In the genomic region with DNA sequence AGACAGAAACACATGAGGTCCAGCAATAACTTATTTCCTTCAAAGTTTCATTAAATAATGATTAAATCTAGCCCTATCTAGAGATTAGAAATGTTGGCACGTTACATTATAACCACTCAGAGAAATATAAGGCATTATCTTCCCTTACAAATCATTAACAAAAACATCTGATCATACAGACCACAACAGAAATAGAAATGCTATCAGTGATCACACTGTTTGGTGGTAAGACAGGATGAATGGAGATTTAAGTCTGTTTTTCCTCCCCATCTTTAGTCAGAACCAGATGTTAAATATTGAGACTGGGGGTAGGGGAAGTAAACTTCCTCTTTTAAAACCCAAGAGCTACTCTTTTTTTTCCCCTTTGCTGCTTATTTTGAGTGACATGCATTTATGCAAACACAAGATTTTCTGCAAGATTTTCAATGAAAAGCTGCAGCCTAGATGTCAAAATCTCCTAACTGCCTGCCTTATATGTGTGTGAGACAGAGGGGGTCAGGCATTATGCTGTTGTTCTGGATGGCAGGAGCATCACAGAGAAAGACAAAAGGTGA, we compare ENCODE assay signal across 8 cellular contexts.
DNase-seq lines count a peak whose midpoint lies in the region; ATAC-seq and TF ChIP-seq lines count a peak whose summit lies in the region.

No MANE protein-coding gene starts in this region.

- no peak for TF ChIP-seq CTCF in adrenal gland (IDR thresholded peaks at IDR 0.05)

- H3K27me3 ChIP-seq in adrenal gland = no peaks in the 10 kb centered on the region

- H3K36me3 ChIP-seq in adrenal gland (replicated peaks in 1 of 2) = no peaks in the 10 kb centered on the region

- no peaks in the 10 kb centered on the region for H3K27me3 Mint-ChIP-seq in natural killer cell treated with Interleukin-12 subunit alpha and Interleukin-12 subunit beta and Interleukin-15 and Interleukin-18, amount 100 ng/mL, for 72 hours

- WGBS in adrenal gland, 4 donors = 38 to 56% (median 44%) methylated on average over 1 of the region's 1 CpG

- H3K9me3 Mint-ChIP-seq in natural killer cell treated with Interleukin-12 subunit alpha and Interleukin-12 subunit beta and Interleukin-15 and Interleukin-18, amount 100 ng/mL, for 72 hours = no peaks in the 10 kb centered on the region

- no peak overlapping the region for H3K27ac ChIP-seq in adrenal gland

- no peak overlapping the region for H3K4me3 ChIP-seq in adrenal gland

- H3K4me1 Mint-ChIP-seq in natural killer cell treated with Interleukin-12 subunit alpha and Interleukin-12 subunit beta and Interleukin-15 and Interleukin-18, amount 100 ng/mL, for 72 hours (ENCODE audit: low read depth in 2 of 2) = peaks cover 54 to 57% of the 10 kb centered on the region in 2 donors

- DNase-seq in OCI-M1 (lab: John Stamatoyannopoulos, UW) = peak; percentile 84
- DNase-seq in natural killer cell treated with Interleukin-12 subunit alpha and Interleukin-12 subunit beta and Interleukin-15 and Interleukin-18, amount 100 ng/mL, for 72 hours (ENCODE audit: low spot score) = no peak
- DNase-seq in adrenal gland = no peak
- no peak for DNase-seq in NCI-H2081 treated with DMSO at 0.1 percent for 48 hours (lab: John Stamatoyannopoulos, UW)
- no peak for DNase-seq in NCI-H526 (lab: John Stamatoyannopoulos, UW)
- DNase-seq in left cardiac atrium = no peak

- ATAC-seq in GM19035 (IDR thresholded peaks at IDR 0.05; ENCODE audit: unreplicated experiment) = peak; percentile 71
- ATAC-seq in HG02885 (IDR thresholded peaks at IDR 0.05; ENCODE audit: poor library complexity, unreplicated experiment) = peak; percentile 87
- ATAC-seq in natural killer cell treated with Interleukin-12 subunit alpha and Interleukin-12 subunit beta and Interleukin-15 and Interleukin-18, amount 100 ng/mL, for 72 hours = no peak
- ATAC-seq in left cardiac atrium = no peak

- intact Hi-C loops in adrenal gland (cut with DNase I) (no loop called here), left cardiac atrium (cut with DNase I) (no loop called here)

- no peaks in the 10 kb centered on the region for H3K9me3 ChIP-seq in adrenal gland (replicated peaks in 1 of 3)

- peak overlapping the region; percentile 53 for H3K4me3 Mint-ChIP-seq in natural killer cell treated with Interleukin-12 subunit alpha and Interleukin-12 subunit beta and Interleukin-15 and Interleukin-18, amount 100 ng/mL, for 72 hours

- no peak for TF ChIP-seq POLR2A in adrenal gland (IDR thresholded peaks at IDR 0.05)

- peaks cover 11% of the 10 kb centered on the region for H3K36me3 Mint-ChIP-seq in natural killer cell treated with Interleukin-12 subunit alpha and Interleukin-12 subunit beta and Interleukin-15 and Interleukin-18, amount 100 ng/mL, for 72 hours

- H3K27ac Mint-ChIP-seq in natural killer cell treated with Interleukin-12 subunit alpha and Interleukin-12 subunit beta and Interleukin-15 and Interleukin-18, amount 100 ng/mL, for 72 hours = peak overlapping the region; percentile 58 to 86

- peaks cover 10 to 51% of the 10 kb centered on the region in 2 donors for H3K4me1 ChIP-seq in adrenal gland (replicated peaks in 1 of 2)

Comparison
In these comparisons a context has a peak if more than half of its experiments do, and no peak if none do; other contexts are left out.
1. ATAC-seq: peak in GM19035 (single experiment) and HG02885 (single experiment); none in natural killer cell treated with Interleukin-12 subunit alpha and Interleukin-12 subunit beta and Interleukin-15 and Interleukin-18, amount 100 ng/mL, for 72 hours (0 of 2) and left cardiac atrium (0 of 2).